Comparison of ENCODE assay signal across 17 cellular contexts in the genomic region with DNA sequence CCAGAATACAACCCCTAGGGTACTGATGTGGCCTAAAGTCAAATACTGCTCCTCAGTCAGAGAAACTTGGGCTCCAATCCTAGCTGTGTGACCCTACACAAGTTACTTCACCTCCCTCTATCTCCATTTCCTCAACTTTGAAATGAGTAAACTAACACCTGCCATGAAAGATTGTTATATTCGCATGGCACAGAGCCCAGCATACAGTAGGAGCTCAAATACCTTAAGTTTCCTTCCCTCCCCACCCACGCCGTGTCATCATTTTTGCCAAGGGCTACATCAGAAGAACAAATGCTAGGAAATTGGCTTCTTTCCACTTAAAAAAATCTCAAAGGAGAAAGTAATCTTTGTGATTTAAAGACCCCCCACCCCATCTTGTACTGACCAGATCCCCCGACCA.
"Had no signal": no experiment of that assay in that cellular context is flagged by ENCODE, and none has a peak within 500 bp of the region (broad histone marks: within the 10 kb centered on the region; RNA-seq: fewer than 3 reads in every experiment).

No MANE protein-coding gene starts in this region.

- H3K9me3 Mint-ChIP-seq: stimulated activated naive B cell treated with anti-CD40 and anti-IgM and Interleukin-4, amounts not matched to agents 10 μg/mL and 1 μg/mL and 100 μg/mL, for 72 hours; T-cell had no signal

- H3K27ac ChIP-seq: esophagus squamous epithelium, neural progenitor cell, pancreas, thyroid gland, vagina had no signal

- H3K36me3 Mint-ChIP-seq: activated CD8-positive, alpha-beta memory T cell treated with anti-CD3 and anti-CD28 coated beads, Interleukin-2, amount 10 ng/mL, durations not matched to agents 7 days and 5 days; neural progenitor cell; T-cell had no signal

- H3K4me2 ChIP-seq: neural progenitor cell had no signal

- ATAC-seq: activated CD8-positive, alpha-beta memory T cell treated with anti-CD3 and anti-CD28 coated beads, Interleukin-2, amount 10 ng/mL, durations not matched to agents 7 days and 5 days; pancreas; stimulated activated naive B cell treated with anti-CD40 and anti-IgM and Interleukin-4, amounts not matched to agents 10 μg/mL and 1 μg/mL and 100 μg/mL, for 72 hours; T-cell had no signal

- H3K4me3 Mint-ChIP-seq: activated CD8-positive, alpha-beta memory T cell treated with anti-CD3 and anti-CD28 coated beads, Interleukin-2, amount 10 ng/mL, durations not matched to agents 7 days and 5 days; stimulated activated naive B cell treated with anti-CD40 and anti-IgM and Interleukin-4, amounts not matched to agents 10 μg/mL and 1 μg/mL and 100 μg/mL, for 72 hours; T-cell had no signal

- H3K27me3 Mint-ChIP-seq: activated CD8-positive, alpha-beta memory T cell treated with anti-CD3 and anti-CD28 coated beads, Interleukin-2, amount 10 ng/mL, durations not matched to agents 7 days and 5 days had no signal

- H3K27ac Mint-ChIP-seq: activated CD8-positive, alpha-beta memory T cell treated with anti-CD3 and anti-CD28 coated beads, Interleukin-2, amount 10 ng/mL, durations not matched to agents 7 days and 5 days; stimulated activated naive B cell treated with anti-CD40 and anti-IgM and Interleukin-4, amounts not matched to agents 10 μg/mL and 1 μg/mL and 100 μg/mL, for 72 hours; T-cell had no signal

- H3K4me1 Mint-ChIP-seq: stimulated activated naive B cell treated with anti-CD40 and anti-IgM and Interleukin-4, amounts not matched to agents 10 μg/mL and 1 μg/mL and 100 μg/mL, for 72 hours had no signal

- H3K27me3 ChIP-seq: esophagus squamous epithelium, neural progenitor cell, pancreas, thyroid gland, vagina had no signal

- H3K36me3 ChIP-seq: esophagus squamous epithelium, neural progenitor cell, pancreas, thyroid gland, vagina had no signal

- H3K9me3 ChIP-seq: esophagus squamous epithelium, pancreas, thyroid gland, vagina had no signal

- DNase-seq: activated CD4-positive, alpha-beta T cell treated with anti-CD3 and anti-CD28 coated beads, Interleukin-2, amount 50 U/mL, for 4 hours; activated CD4-positive, CD25-positive, alpha-beta regulatory T cell treated with anti-CD3 and anti-CD28 coated beads, Interleukin-2, amount 50 U/mL, for 72 hours; activated CD8-positive, alpha-beta memory T cell treated with anti-CD3 and anti-CD28 coated beads, Interleukin-2, amount 10 ng/mL, durations not matched to agents 7 days and 5 days; activated effector memory CD4-positive, alpha-beta T cell treated with Interleukin-2 at 50 U/mL for 16 hours; activated naive CD4-positive, alpha-beta T cell treated with anti-CD3 and anti-CD28 coated beads, Interleukin-2, amount 50 U/mL, for 16 hours; activated T-cell treated with anti-CD3 and anti-CD28 coated beads, Interleukin-2, amount 50 U/mL, for 1 hour; esophagus squamous epithelium; hippocampal formation; kidney; pancreas; stimulated activated CD4-positive, alpha-beta T cell treated with anti-CD3 and anti-CD28 coated beads, Interleukin-2, amount 100 ng/mL, for 48 hours; stimulated activated naive B cell treated with anti-CD40 and anti-IgM and Interleukin-4, amounts not matched to agents 10 μg/mL and 1 μg/mL and 100 μg/mL, for 72 hours; T-cell; T1000; thyroid gland had no signal

- H3K4me3 ChIP-seq: esophagus squamous epithelium, neural progenitor cell, pancreas, thyroid gland, vagina had no signal

- H3K9ac ChIP-seq: neural progenitor cell had no signal

- H3K4me1 ChIP-seq: pancreas, thyroid gland had no signal
